In the genomic region with DNA sequence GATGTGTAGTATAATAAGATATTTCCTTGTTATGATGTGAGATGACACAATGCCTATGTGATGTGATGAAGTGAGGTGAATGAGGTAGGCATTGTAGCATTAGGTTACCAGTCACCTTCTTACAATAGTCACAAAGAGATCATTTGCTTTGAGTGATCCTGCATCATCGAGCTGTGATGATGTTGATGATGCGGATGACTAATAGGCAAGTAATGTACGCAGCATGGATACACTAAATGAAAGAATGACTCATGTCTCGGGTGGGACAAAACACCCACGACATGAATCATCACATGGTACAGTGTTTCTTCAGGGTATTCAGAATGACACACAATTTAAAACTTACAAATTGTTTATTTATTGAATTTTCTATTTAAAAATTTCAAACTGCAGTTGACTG, we compare ENCODE assay signal across 8 cellular contexts.
DNase-seq lines count a peak whose midpoint lies in the region; ATAC-seq and TF ChIP-seq lines count a peak whose summit lies in the region.

No MANE protein-coding gene starts in this region.

- H3F3A ChIP-seq in smooth muscle cell (ENCODE audit: low read depth), result no peaks in the 10 kb centered on the region

- peak; percentile 96 for DNase-seq in DMS53 (lab: John Stamatoyannopoulos, UW)
- DNase-seq in fibroblast of lung (ENCODE audit: low read depth in 2 of 2), result peak; percentile 99 to 100
- DNase-seq in smooth muscle cell (lab: John Stamatoyannopoulos, UW; ENCODE audit: unreplicated experiment), result no peak
- no peak for DNase-seq in midbrain (lab: John Stamatoyannopoulos, UW)

- WGBS in smooth muscle cell (ENCODE audit: low lambda C conversion rate), result 17% methylated on average over 5 of the region's 5 CpGs

- no peaks in the 10 kb centered on the region for H3K9me3 ChIP-seq in fibroblast of lung (ENCODE audit: control insufficient read depth, insufficient read depth, low read depth, low read length)
- no peaks in the 10 kb centered on the region for H3K9me3 ChIP-seq in smooth muscle cell (replicated peaks; ENCODE audit: low read depth)

- H3K4me3 ChIP-seq in fibroblast of lung (replicated peaks in 1 of 4; ENCODE audit: control extremely low read depth in 1 of 4, insufficient read depth in 1 of 4, low read depth in 3 of 4, low read length in 4 of 4) (peak overlapping the region in 3 of 4 experiments; percentile 11 to 57 (median 46)), smooth muscle cell (no peak overlapping the region)

- no peaks in the 10 kb centered on the region for H3K36me3 ChIP-seq in fibroblast of lung (ENCODE audit: control insufficient read depth, insufficient read depth, low read length)
- H3K36me3 ChIP-seq in smooth muscle cell (ENCODE audit: low read depth), result no peaks in the 10 kb centered on the region

- TF ChIP-seq CTCF in fibroblast of lung (conservative IDR thresholded peaks at IDR 0.05 in 1 of 2, IDR thresholded peaks at IDR 0.05 in 1 of 2; ENCODE audit: low read depth in 1 of 2, low read length in 2 of 2), result no peak
- no peak for TF ChIP-seq CTCF in smooth muscle cell (IDR thresholded peaks at IDR 0.05; ENCODE audit: borderline replicate concordance, insufficient read depth, poor library complexity, severe bottlenecking)

- ATAC-seq in HG03280 (IDR thresholded peaks at IDR 0.05; ENCODE audit: unreplicated experiment), result peak; percentile 70
- ATAC-seq in activated CD4-positive, CD25-positive, alpha-beta regulatory T cell treated with anti-CD3 and anti-CD28 coated beads, Interleukin-2, amount 50 U/mL, for 24 hours, result peak; percentile 99 to 100
- no peak for ATAC-seq in HG03045 (IDR thresholded peaks at IDR 0.05; ENCODE audit: unreplicated experiment)
- ATAC-seq in GM19395 (IDR thresholded peaks at IDR 0.05; ENCODE audit: unreplicated experiment), result no peak

- H2AFZ ChIP-seq in fibroblast of lung (ENCODE audit: low read length), result no peak overlapping the region
- H2AFZ ChIP-seq in smooth muscle cell (ENCODE audit: low read depth), result no peak overlapping the region

- H4K20me1 ChIP-seq in fibroblast of lung (ENCODE audit: control insufficient read depth, extremely low read depth, insufficient read depth, low read length) (no peaks in the 10 kb centered on the region), smooth muscle cell (ENCODE audit: low read depth) (no peaks in the 10 kb centered on the region)

- H3K4me2 ChIP-seq in fibroblast of lung (ENCODE audit: extremely low read depth, insufficient read depth, low read length) (peak overlapping the region; percentile 75), smooth muscle cell (peak overlapping the region; percentile 73)

- H3K27ac ChIP-seq in fibroblast of lung (ENCODE audit: insufficient read depth, low read length) (peak overlapping the region; percentile 85), smooth muscle cell (ENCODE audit: low read depth) (peak overlapping the region; percentile 82)

- H3K9ac ChIP-seq in fibroblast of lung (ENCODE audit: insufficient read depth, low read length) (no peak overlapping the region), smooth muscle cell (ENCODE audit: low read depth) (peak overlapping the region; percentile 66)

- H3K4me1 ChIP-seq in fibroblast of lung (ENCODE audit: control insufficient read depth, extremely low read depth, insufficient read depth, low read length) (peaks cover 3% of the 10 kb centered on the region), smooth muscle cell (ENCODE audit: low read depth) (no peaks in the 10 kb centered on the region)

- H3K27me3 ChIP-seq in fibroblast of lung (ENCODE audit: control insufficient read depth, insufficient read depth, low read length) (no peaks in the 10 kb centered on the region), smooth muscle cell (ENCODE audit: low read depth) (no peaks in the 10 kb centered on the region)

- H3K79me2 ChIP-seq in fibroblast of lung (ENCODE audit: control insufficient read depth, insufficient read depth, low read length) (no peaks in the 10 kb centered on the region), smooth muscle cell (ENCODE audit: low read depth) (no peaks in the 10 kb centered on the region)

Comparison
In these comparisons a context has a peak if more than half of its experiments do, and no peak if none do; other contexts are left out.
1. DNase-seq: peak in DMS53 (single experiment) and fibroblast of lung (2 of 2); none in smooth muscle cell (single experiment) and midbrain (single experiment).
2. ATAC-seq: peak in HG03280 (single experiment) and activated CD4-positive, CD25-positive, alpha-beta regulatory T cell treated with anti-CD3 and anti-CD28 coated beads, Interleukin-2, amount 50 U/mL, for 24 hours (2 of 2); none in HG03045 (single experiment) and GM19395 (single experiment).